In the genomic region with DNA sequence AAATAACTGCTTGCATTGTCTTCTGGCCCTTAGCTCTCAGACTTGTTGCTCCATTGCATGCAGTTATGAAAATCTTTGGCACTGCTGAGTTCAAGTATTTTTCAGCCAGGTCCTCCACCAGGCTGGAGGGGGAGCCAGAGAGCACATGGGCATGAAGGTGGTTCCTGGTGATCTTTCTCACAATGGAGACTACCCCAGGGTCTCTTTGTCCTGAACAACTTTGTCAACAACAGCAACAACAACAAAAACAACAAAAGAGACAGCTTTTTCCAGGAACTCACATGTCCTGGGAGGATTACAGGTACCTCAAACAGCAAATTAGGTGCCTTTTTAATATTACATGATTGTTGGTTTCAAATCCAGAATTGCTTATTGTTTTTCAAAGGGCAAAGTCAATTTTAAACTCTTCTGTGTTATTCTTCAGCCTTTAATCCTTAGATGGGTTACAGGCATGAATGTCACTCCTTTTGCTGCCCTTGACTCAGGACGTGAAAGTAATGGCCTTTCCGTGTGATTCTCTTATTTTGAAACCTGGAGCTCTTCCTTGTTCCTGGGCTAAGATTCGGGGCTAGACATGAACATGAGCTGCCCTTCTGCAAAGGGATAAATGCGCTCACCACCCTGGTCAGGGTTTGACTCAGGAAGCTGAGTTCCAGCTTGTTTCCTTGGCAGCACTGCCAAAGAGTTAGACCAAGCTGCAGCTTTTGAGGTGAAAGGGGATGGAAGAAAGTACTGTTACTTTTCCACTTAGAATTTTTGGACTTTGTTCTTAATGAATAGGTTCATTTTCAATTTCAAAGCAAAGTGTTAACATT, we compare ENCODE assay signal across 8 cellular contexts. TPM values are rescaled to one million over a fixed set of nuclear protein-coding genes. Genes with fewer than 3 reads are reported as not detected.
DNase-seq lines count a peak whose midpoint lies in the region; ATAC-seq, FAIRE-seq and TF ChIP-seq lines count a peak whose summit lies in the region.

No MANE protein-coding gene starts in this region.

- H3K79me2 ChIP-seq in astrocyte (ENCODE audit: insufficient read depth, low read length): no peaks in the 10 kb centered on the region

- ATAC-seq in SK-N-SH treated with all-trans-retinoic acid at 6 μM for 48 hours: peak; percentile 22
- no peak for ATAC-seq in HG02870 (IDR thresholded peaks at IDR 0.05; ENCODE audit: unreplicated experiment)

- H3K36me3 ChIP-seq in astrocyte (ENCODE audit: insufficient read depth, low read length) (no peaks in the 10 kb centered on the region), iPS-20b (ENCODE audit: insufficient read depth, low read depth, low read length) (no peaks in the 10 kb centered on the region)

- FAIRE-seq in astrocyte (lab: Jason Lieb, UNC): peak; percentile 17

- peaks cover 2% of the 10 kb centered on the region for H3K9me3 Mint-ChIP-seq in astrocyte (ENCODE audit: unreplicated experiment)

- H3K4me3 ChIP-seq in astrocyte (ENCODE audit: insufficient read depth, low read depth, low read length) (peak overlapping the region; percentile 56), iPS-20b (ENCODE audit: low read length) (peak overlapping the region; percentile 69; the same call in 1 of the 2 replicates)

- H2AFZ ChIP-seq in astrocyte (ENCODE audit: low read depth, low read length): no peak overlapping the region

- intact Hi-C loops in posterior vena cava (cut with DNase I): no loop called here

- no peak overlapping the region for H3K27ac ChIP-seq in astrocyte (ENCODE audit: low read depth, low read length)
- H3K27ac ChIP-seq in iPS-20b (ENCODE audit: low read length): no peak overlapping the region

- H3K4me3 Mint-ChIP-seq in astrocyte (ENCODE audit: unreplicated experiment): peak overlapping the region; percentile 76

- H3K27ac Mint-ChIP-seq in astrocyte (ENCODE audit: unreplicated experiment): no peak overlapping the region

- DNase-seq in 8988T (peak; percentile 65), GM20000 (ENCODE audit: low spot score) (peak; percentile 80), astrocyte (ENCODE audit: low read depth) (no peak), posterior vena cava (ENCODE audit: low spot score) (no peak)
- peak; percentile 37 to 45 for DNase-seq in stimulated activated CD4-positive, alpha-beta T cell treated with anti-CD3 and anti-CD28 coated beads, Interleukin-15, amount 100 ng/mL, for 1 hour (ENCODE audit: low read depth in 1 of 2, low spot score in 1 of 2)

- peak overlapping the region; percentile 89 for H3K4me2 ChIP-seq in astrocyte (ENCODE audit: low read length)

- no peaks in the 10 kb centered on the region for H3K36me3 Mint-ChIP-seq in astrocyte (ENCODE audit: low read depth, unreplicated experiment)

- H3K4me1 Mint-ChIP-seq in astrocyte (ENCODE audit: low read depth, unreplicated experiment): peaks cover 2% of the 10 kb centered on the region

- H3K9ac ChIP-seq in astrocyte (ENCODE audit: low read length) (peak overlapping the region; percentile 78), iPS-20b (ENCODE audit: low read depth, low read length) (no peak overlapping the region)

- H3K27me3 ChIP-seq in astrocyte (ENCODE audit: insufficient read depth, low read length) (peaks cover 26% of the 10 kb centered on the region), iPS-20b (ENCODE audit: insufficient read depth, low read length) (peaks cover 74% of the 10 kb centered on the region)

- H3K27me3 Mint-ChIP-seq in astrocyte (ENCODE audit: low read depth, unreplicated experiment): peaks cover 45% of the 10 kb centered on the region

- TF ChIP-seq CTCF in GM20000 (IDR thresholded peaks at IDR 0.05; ENCODE audit: extremely low read depth, missing control alignments): peak; percentile 80
- peak; percentile 57 for TF ChIP-seq CTCF in astrocyte (IDR thresholded peaks at IDR 0.05; ENCODE audit: insufficient read depth, low read depth, low read length)

- H3K4me1 ChIP-seq in astrocyte (ENCODE audit: insufficient read depth, low read length) (peaks cover 19% of the 10 kb centered on the region), iPS-20b (ENCODE audit: insufficient read depth, low read length) (no peaks in the 10 kb centered on the region)

- H4K20me1 ChIP-seq in astrocyte (ENCODE audit: insufficient read depth, low read length): no peaks in the 10 kb centered on the region

- H3K9me3 ChIP-seq in astrocyte (ENCODE audit: insufficient read depth, low read depth, low read length): no peaks in the 10 kb centered on the region
- H3K9me3 ChIP-seq in iPS-20b (ENCODE audit: insufficient read depth, low read depth, low read length): no peaks in the 10 kb centered on the region

TF ChIP-seq in SK-N-SH treated with all-trans-retinoic acid at 6 μM for 48 hours, 23 proteins besides CTCF, POLR2A, EP300 and RAD21:
- TF ChIP-seq, protein P1, sequence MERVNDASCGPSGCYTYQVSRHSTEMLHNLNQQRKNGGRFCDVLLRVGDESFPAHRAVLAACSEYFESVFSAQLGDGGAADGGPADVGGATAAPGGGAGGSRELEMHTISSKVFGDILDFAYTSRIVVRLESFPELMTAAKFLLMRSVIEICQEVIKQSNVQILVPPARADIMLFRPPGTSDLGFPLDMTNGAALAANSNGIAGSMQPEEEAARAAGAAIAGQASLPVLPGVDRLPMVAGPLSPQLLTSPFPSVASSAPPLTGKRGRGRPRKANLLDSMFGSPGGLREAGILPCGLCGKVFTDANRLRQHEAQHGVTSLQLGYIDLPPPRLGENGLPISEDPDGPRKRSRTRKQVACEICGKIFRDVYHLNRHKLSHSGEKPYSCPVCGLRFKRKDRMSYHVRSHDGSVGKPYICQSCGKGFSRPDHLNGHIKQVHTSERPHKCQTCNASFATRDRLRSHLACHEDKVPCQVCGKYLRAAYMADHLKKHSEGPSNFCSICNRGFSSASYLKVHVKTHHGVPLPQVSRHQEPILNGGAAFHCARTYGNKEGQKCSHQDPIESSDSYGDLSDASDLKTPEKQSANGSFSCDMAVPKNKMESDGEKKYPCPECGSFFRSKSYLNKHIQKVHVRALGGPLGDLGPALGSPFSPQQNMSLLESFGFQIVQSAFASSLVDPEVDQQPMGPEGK (CRISPR knock-in tag; IDR thresholded peaks at IDR 0.05; ENCODE audit: borderline replicate concordance): no peak
- no peak for TF ChIP-seq TCF4 (CRISPR knock-in tag; IDR thresholded peaks at IDR 0.05; ENCODE audit: borderline replicate concordance)
- TF ChIP-seq OSR1 (CRISPR knock-in tag; IDR thresholded peaks at IDR 0.05): no peak
- TF ChIP-seq ZFP3 (CRISPR knock-in tag; IDR thresholded peaks at IDR 0.05): no peak
- TF ChIP-seq ZNF70 (CRISPR knock-in tag; IDR thresholded peaks at IDR 0.05): no peak
- no peak for TF ChIP-seq ZNF8 (CRISPR knock-in tag; IDR thresholded peaks at IDR 0.05)
- TF ChIP-seq, protein P2, sequence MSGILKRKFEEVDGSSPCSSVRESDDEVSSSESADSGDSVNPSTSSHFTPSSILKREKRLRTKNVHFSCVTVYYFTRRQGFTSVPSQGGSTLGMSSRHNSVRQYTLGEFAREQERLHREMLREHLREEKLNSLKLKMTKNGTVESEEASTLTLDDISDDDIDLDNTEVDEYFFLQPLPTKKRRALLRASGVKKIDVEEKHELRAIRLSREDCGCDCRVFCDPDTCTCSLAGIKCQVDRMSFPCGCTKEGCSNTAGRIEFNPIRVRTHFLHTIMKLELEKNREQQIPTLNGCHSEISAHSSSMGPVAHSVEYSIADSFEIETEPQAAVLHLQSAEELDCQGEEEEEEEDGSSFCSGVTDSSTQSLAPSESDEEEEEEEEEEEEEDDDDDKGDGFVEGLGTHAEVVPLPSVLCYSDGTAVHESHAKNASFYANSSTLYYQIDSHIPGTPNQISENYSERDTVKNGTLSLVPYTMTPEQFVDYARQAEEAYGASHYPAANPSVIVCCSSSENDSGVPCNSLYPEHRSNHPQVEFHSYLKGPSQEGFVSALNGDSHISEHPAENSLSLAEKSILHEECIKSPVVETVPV (CRISPR knock-in tag; IDR thresholded peaks at IDR 0.05): no peak
- no peak for TF ChIP-seq ISL1 (CRISPR knock-in tag; IDR thresholded peaks at IDR 0.05)
- TF ChIP-seq, protein P3, sequence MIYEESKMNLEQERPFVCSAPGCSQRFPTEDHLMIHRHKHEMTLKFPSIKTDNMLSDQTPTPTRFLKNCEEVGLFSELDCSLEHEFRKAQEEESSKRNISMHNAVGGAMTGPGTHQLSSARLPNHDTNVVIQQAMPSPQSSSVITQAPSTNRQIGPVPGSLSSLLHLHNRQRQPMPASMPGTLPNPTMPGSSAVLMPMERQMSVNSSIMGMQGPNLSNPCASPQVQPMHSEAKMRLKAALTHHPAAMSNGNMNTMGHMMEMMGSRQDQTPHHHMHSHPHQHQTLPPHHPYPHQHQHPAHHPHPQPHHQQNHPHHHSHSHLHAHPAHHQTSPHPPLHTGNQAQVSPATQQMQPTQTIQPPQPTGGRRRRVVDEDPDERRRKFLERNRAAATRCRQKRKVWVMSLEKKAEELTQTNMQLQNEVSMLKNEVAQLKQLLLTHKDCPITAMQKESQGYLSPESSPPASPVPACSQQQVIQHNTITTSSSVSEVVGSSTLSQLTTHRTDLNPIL (CRISPR knock-in tag; IDR thresholded peaks at IDR 0.05; ENCODE audit: low read depth): no peak
- no peak for TF ChIP-seq ARNTL (CRISPR knock-in tag; IDR thresholded peaks at IDR 0.05; ENCODE audit: borderline replicate concordance, low read depth)
- no peak for TF ChIP-seq RARB (CRISPR knock-in tag; IDR thresholded peaks at IDR 0.05)

RNA-seq across cellular contexts. Expression of a gene that starts 1.8 kb away (rescaled TPM):
- 0.82 and 1.2 TPM in 2 replicates for total RNA-seq in astrocyte
- total RNA-seq in posterior vena cava: 10 to 100 TPM; 29.6 to 68.3 TPM

Comparison
In these comparisons a context has a peak if more than half of its experiments do, and no peak if none do; other contexts are left out.
1. DNase-seq: peak in 8988T (single experiment), GM20000 (single experiment) and stimulated activated CD4-positive, alpha-beta T cell treated with anti-CD3 and anti-CD28 coated beads, Interleukin-15, amount 100 ng/mL, for 1 hour (2 of 2); none in astrocyte (single experiment) and posterior vena cava (single experiment).
2. RNA of a gene that starts 1.8 kb away (total RNA-seq): 29.6 to 68.3 TPM in posterior vena cava; 0.82 to 1.2 TPM in astrocyte; every median in the first group is over 10 times any median in the second.